Comparison of ENCODE assay signal across 12 cellular contexts in genomic region chr14:73795974-73796373, GRCh38. TPM values are rescaled to one million over a fixed set of nuclear protein-coding genes. Genes with fewer than 3 reads are reported as not detected.
A peak's percentile ranks its signal among the peaks of the same experiment; 100 is the strongest.
DNase-seq lines count a peak whose midpoint lies in the region; TF ChIP-seq lines count a peak whose summit lies in the region.
"Had no signal": no experiment of that assay in that cellular context is flagged by ENCODE, and none has a peak within 500 bp of the region (broad histone marks: within the 10 kb centered on the region; RNA-seq: fewer than 3 reads in every experiment).

No MANE protein-coding gene starts in this region.

- H3K4me3 ChIP-seq in transverse colon (no peak overlapping the region), esophagus muscularis mucosa (no peak overlapping the region)
- H3K4me3 ChIP-seq in CD8-positive, alpha-beta memory T cell (ENCODE audit: low read length) = no peak overlapping the region

- H3K27me3 ChIP-seq in transverse colon (no peaks in the 10 kb centered on the region), esophagus muscularis mucosa (no peaks in the 10 kb centered on the region)
- H3K27me3 ChIP-seq in CD8-positive, alpha-beta memory T cell (ENCODE audit: insufficient read depth, low read length, poor library complexity, severe bottlenecking) = no peaks in the 10 kb centered on the region

- TF ChIP-seq POLR2A in transverse colon (IDR thresholded peaks at IDR 0.05) (peak; percentile 53), esophagus muscularis mucosa (IDR thresholded peaks at IDR 0.05; ENCODE audit: low read depth) (no peak)

- no peaks in the 10 kb centered on the region; the same call in 1 of the 2 replicates for H3K27me3 Mint-ChIP-seq in HFFc6 (ENCODE audit: insufficient read depth)
- no peaks in the 10 kb centered on the region for H3K27me3 Mint-ChIP-seq in CD8-positive, alpha-beta memory T cell
- H3K27me3 Mint-ChIP-seq: activated CD4-positive, alpha-beta memory T cell treated with anti-CD3 and anti-CD28 coated beads for 36 hours; activated naive CD8-positive, alpha-beta T cell treated with anti-CD3 and anti-CD28 coated beads for 36 hours; T-cell had no signal

- H3K36me3 ChIP-seq in transverse colon = no peaks in the 10 kb centered on the region
- H3K36me3 ChIP-seq in CD8-positive, alpha-beta memory T cell (ENCODE audit: insufficient read depth, low read length) = no peaks in the 10 kb centered on the region
- peaks cover 0 to 5% (median 0%) of the 10 kb centered on the region in 4 donors for H3K36me3 ChIP-seq in esophagus muscularis mucosa

- WGBS in transverse colon (ENCODE audit: low coverage in 1 of 2), 2 donors = 59 to 71% methylated on average over 1 of the region's 1 CpG
- WGBS in esophagus muscularis mucosa = 95% methylated on average over 1 of the region's 1 CpG

- peaks cover 41% of the 10 kb centered on the region for H3K4me1 Mint-ChIP-seq in HFFc6 (ENCODE audit: low read depth)
- no peaks in the 10 kb centered on the region for H3K4me1 Mint-ChIP-seq in CD8-positive, alpha-beta memory T cell
- H3K4me1 Mint-ChIP-seq: T-cell had no signal

- intact Hi-C loops in transverse colon (cut with DNase I; ENCODE audit: low total_unique reads) (no loop called here), esophagus muscularis mucosa (cut with DNase I) (no loop called here)

- TF ChIP-seq EP300 in transverse colon (IDR thresholded peaks at IDR 0.05; ENCODE audit: low read depth) (peak; percentile 63), esophagus muscularis mucosa (IDR thresholded peaks at IDR 0.05) (no peak)

- H3K27ac ChIP-seq in transverse colon (peak overlapping the region; percentile 78 to 99 (median 94)), esophagus muscularis mucosa (replicated peaks in 1 of 4) (peak overlapping the region in 1 of 4 donors; percentile 99)
- H3K27ac ChIP-seq in CD8-positive, alpha-beta memory T cell (ENCODE audit: low read depth, low read length) = no peak overlapping the region

- DNase-seq in HFFc6 (peak; percentile 68), T1000 (lab: John Stamatoyannopoulos, UW) (peak; percentile 66), islet precursor cell (peak; percentile 96), transverse colon (peak; percentile 92), NCI-H345 (lab: John Stamatoyannopoulos, UW) (no peak), esophagus muscularis mucosa (ENCODE audit: extremely low spot score) (no peak)
- DNase-seq in CD8-positive, alpha-beta memory T cell = no peak
- DNase-seq: activated CD4-positive, alpha-beta memory T cell treated with anti-CD3 and anti-CD28 coated beads for 36 hours; activated naive CD8-positive, alpha-beta T cell treated with anti-CD3 and anti-CD28 coated beads for 36 hours; NCI-H774; stimulated activated CD4-positive, alpha-beta T cell treated with anti-CD3 and anti-CD28 coated beads, Interleukin-4, amount 100 ng/mL, for 4 hours; T-cell had no signal

- POLR2A ChIA-PET in CD8-positive, alpha-beta memory T cell (lab: Charles Lee) = interaction anchor here (0.7 kb wide), 1 partner anchor 36 kb away, joined by 3 read pairs; a partner anchor contains a TSS

- H3K4me1 ChIP-seq in transverse colon (peaks cover 15 to 57% (median 38%) of the 10 kb centered on the region in 4 donors), esophagus muscularis mucosa (peaks cover 17 to 53% (median 22%) of the 10 kb centered on the region in 4 donors)
- H3K4me1 ChIP-seq in CD8-positive, alpha-beta memory T cell (ENCODE audit: insufficient read depth, low read length) = no peaks in the 10 kb centered on the region

- TF ChIP-seq CTCF in HFFc6 (IDR thresholded peaks at IDR 0.05) (no peak), transverse colon (IDR thresholded peaks at IDR 0.05) (no peak), esophagus muscularis mucosa (IDR thresholded peaks at IDR 0.05) (no peak)

- CTCF ChIA-PET in CD8-positive, alpha-beta memory T cell (lab: Charles Lee) = interaction anchor here (1.1 to 2.5 kb wide), 2 partner anchors 30 to 36 kb away, joined by 4 to 7 read pairs; a partner anchor contains a TSS

- no peaks in the 10 kb centered on the region; the same call in 1 of the 2 replicates for H3K36me3 Mint-ChIP-seq in HFFc6 (ENCODE audit: low read depth)
- peaks cover 0 to 2% (median 1%) of the 10 kb centered on the region in 3 donors for H3K36me3 Mint-ChIP-seq in CD8-positive, alpha-beta memory T cell
- H3K36me3 Mint-ChIP-seq: activated CD4-positive, alpha-beta memory T cell treated with anti-CD3 and anti-CD28 coated beads for 36 hours; activated naive CD8-positive, alpha-beta T cell treated with anti-CD3 and anti-CD28 coated beads for 36 hours; T-cell had no signal

- peak overlapping the region; percentile 78 for H3K27ac Mint-ChIP-seq in HFFc6
- no peak overlapping the region for H3K27ac Mint-ChIP-seq in CD8-positive, alpha-beta memory T cell
- H3K27ac Mint-ChIP-seq: activated CD4-positive, alpha-beta memory T cell treated with anti-CD3 and anti-CD28 coated beads for 36 hours; activated naive CD8-positive, alpha-beta T cell treated with anti-CD3 and anti-CD28 coated beads for 36 hours; T-cell had no signal

- in situ Hi-C loops in transverse colon (cut with MboI; ENCODE audit: low pct_ligation_motif_present in 1 of 4, low pct_unique_long_range_greater_than_20kb in 1 of 4, low sequenced_read_pairs in 3 of 4) = no loop called here

- no peaks in the 10 kb centered on the region for H3K9me3 Mint-ChIP-seq in HFFc6
- no peaks in the 10 kb centered on the region for H3K9me3 Mint-ChIP-seq in CD8-positive, alpha-beta memory T cell
- H3K9me3 Mint-ChIP-seq: activated CD4-positive, alpha-beta memory T cell treated with anti-CD3 and anti-CD28 coated beads for 36 hours; activated naive CD8-positive, alpha-beta T cell treated with anti-CD3 and anti-CD28 coated beads for 36 hours; T-cell had no signal

- no peak overlapping the region; the same call in 1 of the 2 replicates for H3K4me3 Mint-ChIP-seq in HFFc6
- no peak overlapping the region for H3K4me3 Mint-ChIP-seq in CD8-positive, alpha-beta memory T cell
- H3K4me3 Mint-ChIP-seq: activated CD4-positive, alpha-beta memory T cell treated with anti-CD3 and anti-CD28 coated beads for 36 hours; activated naive CD8-positive, alpha-beta T cell treated with anti-CD3 and anti-CD28 coated beads for 36 hours; T-cell had no signal

- no peaks in the 10 kb centered on the region for H3K9me3 ChIP-seq in transverse colon
- no peaks in the 10 kb centered on the region for H3K9me3 ChIP-seq in CD8-positive, alpha-beta memory T cell (ENCODE audit: low read length)
- no peaks in the 10 kb centered on the region for H3K9me3 ChIP-seq in esophagus muscularis mucosa

RNA-seq across cellular contexts. Expression of gene PTGR2, which starts 55.7 kb away (rescaled TPM):
- total RNA-seq in HFFc6 (2021; fragmentation: NEBNext Ultra II Directional; extraction: Animal tissue kit (Norgen Biotek cat#: 25700)) = 1 to 10 TPM; 4.2 to 7.5 (median 6.4) TPM
- total RNA-seq in transverse colon (10 to 100 TPM in 2 of 4 donors, 1 to 10 TPM in 2; 1.8 to 15.8 (median 10.8) TPM), esophagus muscularis mucosa (1 to 10 TPM; 2.5 to 7.1 (median 4.3) TPM)
- 1 to 10 TPM; 3.3 to 4.2 TPM for total RNA-seq in CD8-positive, alpha-beta memory T cell
- polyA plus RNA-seq in CD8-positive, alpha-beta memory T cell = 3.0 TPM

Comparison
In these comparisons a context has a peak if more than half of its experiments do, and no peak if none do; other contexts are left out.
1. DNase-seq: peak in HFFc6 (single experiment), T1000 (single experiment), islet precursor cell (single experiment) and transverse colon (single experiment); none in CD8-positive, alpha-beta memory T cell (0 of 5), NCI-H345 (single experiment) and esophagus muscularis mucosa (single experiment).